Comparison of ENCODE assay signal across 10 cellular contexts in genomic region chr2:1550076-1550475, GRCh38.
"Had no signal": no experiment of that assay in that cellular context is flagged by ENCODE, and none has a peak within 500 bp of the region (broad histone marks: within the 10 kb centered on the region; RNA-seq: fewer than 3 reads in every experiment).

No MANE protein-coding gene starts in this region.

- H3K4me3 Mint-ChIP-seq: activated naive CD8-positive, alpha-beta T cell treated with anti-CD3 and anti-CD28 coated beads, Interleukin-2, amount 50 U/mL, for 24 hours; brain; endodermal cell had no signal

- H3K27ac Mint-ChIP-seq: activated naive CD8-positive, alpha-beta T cell treated with anti-CD3 and anti-CD28 coated beads, Interleukin-2, amount 50 U/mL, for 24 hours; brain; endodermal cell; progenitor cell of endocrine pancreas had no signal

- H3K4me1 ChIP-seq: colonic mucosa, foreskin keratinocyte had no signal

- H3K27me3 ChIP-seq: colonic mucosa, right atrium auricular region, upper lobe of left lung had no signal

- H3K9me3 ChIP-seq: colonic mucosa, right atrium auricular region, stomach, upper lobe of left lung had no signal

- H3K9me3 Mint-ChIP-seq: activated naive CD8-positive, alpha-beta T cell treated with anti-CD3 and anti-CD28 coated beads, Interleukin-2, amount 50 U/mL, for 24 hours; endodermal cell had no signal

- DNase-seq: foreskin keratinocyte had no signal

- H3K27ac ChIP-seq: colonic mucosa, epithelial cell of prostate, foreskin keratinocyte, right atrium auricular region, stomach, upper lobe of left lung had no signal

- H3K36me3 ChIP-seq: colonic mucosa, right atrium auricular region, stomach, upper lobe of left lung had no signal

- H3K4me3 ChIP-seq: colonic mucosa, right atrium auricular region, stomach, upper lobe of left lung had no signal
